ENCODE assay signal across 13 cellular contexts in the genomic region with DNA sequence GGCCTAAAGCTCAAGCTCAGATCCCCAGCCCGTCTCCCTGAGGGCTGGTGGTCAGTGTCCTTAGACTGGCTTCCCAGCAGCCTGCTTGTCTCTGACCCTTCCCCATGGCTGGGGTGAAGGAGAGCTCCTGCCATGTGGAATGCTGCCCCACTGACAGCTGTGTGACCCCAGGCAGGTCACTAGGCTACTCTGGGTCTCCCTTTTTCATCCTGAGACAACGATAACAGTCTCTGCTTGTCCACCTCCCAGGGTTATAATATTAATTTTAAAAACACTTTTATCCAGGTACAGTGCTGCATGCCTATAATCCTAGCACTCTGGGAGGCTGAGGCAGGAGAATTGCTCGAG.
"Had no signal": no experiment of that assay in that cellular context is flagged by ENCODE, and none has a peak within 500 bp of the region (broad histone marks: within the 10 kb centered on the region; RNA-seq: fewer than 3 reads in every experiment).

No MANE protein-coding gene starts in this region.

- H3K4me3 ChIP-seq: cardiac muscle cell, esophagus muscularis mucosa, left lung, prostate gland, right lobe of liver, thyroid gland had no signal

- ATAC-seq: left lung had no signal

- H3K36me3 ChIP-seq: cardiac muscle cell, prostate gland, thyroid gland had no signal

- H3K27me3 ChIP-seq: cardiac muscle cell, left lung, right lobe of liver, thyroid gland had no signal

- H3K27ac ChIP-seq: cardiac muscle cell, esophagus muscularis mucosa, left lung, prostate gland, right lobe of liver, thyroid gland had no signal

- DNase-seq: activated CD4-positive, alpha-beta T cell treated with anti-CD3 and anti-CD28 coated beads, Interleukin-2, amount 10 ng/mL, durations not matched to agents 7 days and 5 days; activated naive CD4-positive, alpha-beta T cell treated with anti-CD3 and anti-CD28 coated beads, Interleukin-2, amount 10 ng/mL, durations not matched to agents 7 days and 5 days; hippocampal formation; left lung; occipital lobe; SW 1271; thyroid gland had no signal

- H3K9me3 ChIP-seq: esophagus muscularis mucosa, left lung, prostate gland, right lobe of liver, thyroid gland had no signal

- H3K4me1 ChIP-seq: prostate gland, right lobe of liver had no signal

- FAIRE-seq: keratinocyte, urothelium cell line had no signal
